34 cellular contexts compared by ENCODE assay signal in the genomic region with DNA sequence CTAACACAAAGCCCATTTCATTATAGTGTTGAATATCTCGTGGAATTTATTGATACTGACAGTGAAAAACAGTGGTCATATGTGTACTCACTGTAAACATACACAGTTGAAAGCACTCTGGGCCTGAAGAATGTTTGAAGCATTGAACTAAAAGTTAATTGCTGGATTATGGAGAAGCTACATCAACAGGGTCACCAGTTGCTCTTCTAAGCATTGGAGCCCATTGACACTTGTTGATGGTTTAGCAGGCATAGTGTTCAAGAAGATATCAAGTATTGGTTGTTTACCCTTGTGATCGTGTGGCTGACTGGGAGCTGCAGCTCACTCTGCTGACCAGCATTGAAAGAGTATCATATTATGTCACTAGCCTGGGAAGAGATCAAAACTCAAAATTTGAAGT. TPM values are rescaled to one million over a fixed set of nuclear protein-coding genes. Genes with fewer than 3 reads are reported as not detected.
"Had no signal": no experiment of that assay in that cellular context is flagged by ENCODE, and none has a peak within 500 bp of the region (broad histone marks: within the 10 kb centered on the region; RNA-seq: fewer than 3 reads in every experiment).

No MANE protein-coding gene starts in this region.

- FAIRE-seq: astrocyte, bronchial epithelial cell, colon had no signal

- H3K9me3 ChIP-seq: ascending aorta, body of pancreas, breast epithelium had no signal

- DNase-seq: activated effector memory CD4-positive, alpha-beta T cell treated with anti-CD3 and anti-CD28 coated beads, Interleukin-2, amount 50 U/mL, for 16 hours; activated effector memory CD4-positive, alpha-beta T cell treated with Interleukin-2 at 50 U/mL for 16 hours; activated gamma-delta T cell; activated gamma-delta T cell treated with Interleukin-2 at 50 U/mL for 16 hours; activated naive CD4-positive, alpha-beta T cell; activated naive CD4-positive, alpha-beta T cell treated with anti-CD3 and anti-CD28 coated beads for 36 hours; activated naive CD4-positive, alpha-beta T cell treated with anti-CD3 and anti-CD28 coated beads, Interleukin-2, amount 10 ng/mL, durations not matched to agents 7 days and 5 days; activated naive CD4-positive, alpha-beta T cell treated with anti-CD3 and anti-CD28 coated beads, Interleukin-2, amount 50 U/mL, for 16 hours; activated naive CD4-positive, alpha-beta T cell treated with Interleukin-2 at 50 U/mL for 16 hours; activated naive CD8-positive, alpha-beta T cell treated with anti-CD3 and anti-CD28 coated beads for 36 hours; activated naive CD8-positive, alpha-beta T cell treated with anti-CD3 and anti-CD28 coated beads, Interleukin-2, amount 10 ng/mL, durations not matched to agents 7 days and 5 days; activated naive CD8-positive, alpha-beta T cell treated with anti-CD3 and anti-CD28 coated beads, Interleukin-2, amount 50 U/mL, for 24 hours; activated T-cell treated with anti-CD3 and anti-CD28 coated beads, Interleukin-2, amount 50 U/mL, for 24 hours; activated T-cell treated with anti-CD3 and anti-CD28 coated beads, Interleukin-2, amount 50 U/mL, for 4 hours; activated T-cell treated with anti-CD3 and anti-CD28 coated beads, Interleukin-2, amount 50 U/mL, for 48 hours; activated T-cell treated with anti-CD3 and anti-CD28 coated beads, Interleukin-2, amount 50 U/mL, for 72 hours; amniotic stem cell; amygdala; anterior cingulate cortex; aorta; body of pancreas; brain microvascular endothelial cell; caudate nucleus; central memory CD4-positive, alpha-beta T cell; cerebellar nuclear complex had no signal

- H3K4me1 ChIP-seq: ascending aorta, body of pancreas, breast epithelium had no signal

- ATAC-seq: activated naive CD4-positive, alpha-beta T cell treated with anti-CD3 and anti-CD28 coated beads, Interleukin-2, amount 50 U/mL, for 72 hours; activated naive CD8-positive, alpha-beta T cell treated with anti-CD3 and anti-CD28 coated beads, Interleukin-2, amount 50 U/mL, for 24 hours; activated T-cell treated with anti-CD3 and anti-CD28 coated beads, Interleukin-2, amount 50 U/mL, for 4 hours; activated T-cell treated with anti-CD3 and anti-CD28 coated beads, Interleukin-2, amount 50 U/mL, for 72 hours; activated T-helper 17 cell treated with anti-CD3 and anti-CD28 coated beads, Interleukin-2, amount 50 U/mL, for 72 hours; body of pancreas had no signal

- H3K4me3 ChIP-seq: ascending aorta, body of pancreas, breast epithelium, cardiac muscle cell had no signal

- H3K27ac ChIP-seq: ascending aorta, body of pancreas, brain microvascular endothelial cell, breast epithelium, cardiac muscle cell had no signal

- H3K36me3 ChIP-seq: ascending aorta, brain microvascular endothelial cell, breast epithelium, cardiac muscle cell had no signal

- H3K27me3 ChIP-seq: ascending aorta, body of pancreas, brain microvascular endothelial cell, breast epithelium, cardiac muscle cell had no signal

RNA-seq across cellular contexts. Expression of a gene that starts 10.3 kb away (rescaled TPM):
- total RNA-seq: ascending aorta, body of pancreas, cardiac septum had no signal
